ENCODE assay signal across 34 cellular contexts in genomic region chr9:116209406-116210116, GRCh38. TPM values are rescaled to one million over a fixed set of nuclear protein-coding genes. Genes with fewer than 3 reads are reported as not detected.
DNase-seq lines count a peak whose midpoint lies in the region; ATAC-seq, FAIRE-seq and TF ChIP-seq lines count a peak whose summit lies in the region.
"Had no signal": no experiment of that assay in that cellular context is flagged by ENCODE, and none has a peak within 500 bp of the region (broad histone marks: within the 10 kb centered on the region; RNA-seq: fewer than 3 reads in every experiment).

No MANE protein-coding gene starts in this region.

- H3K9me3 Mint-ChIP-seq in naive thymus-derived CD8-positive, alpha-beta T cell, result peaks cover 0 to 4% (median 0%) of the 10 kb centered on the region in 9 donors
- no peaks in the 10 kb centered on the region for H3K9me3 Mint-ChIP-seq in activated naive CD4-positive, alpha-beta T cell treated with anti-CD3 and anti-CD28 coated beads, Interleukin-2, amount 10 ng/mL, durations not matched to agents 7 days and 5 days
- H3K9me3 Mint-ChIP-seq: activated CD4-positive, alpha-beta T cell treated with anti-CD3 and anti-CD28 coated beads, Interleukin-2, amount 10 ng/mL, durations not matched to agents 7 days and 5 days; CD8-positive, alpha-beta T cell; WTC11 had no signal

- POLR2A ChIA-PET in A673 (lab: Charles Lee; ENCODE audit: low non-redundant PET), result no interaction called here
- POLR2A ChIA-PET in naive thymus-derived CD8-positive, alpha-beta T cell (lab: Charles Lee), result no interaction called here

- no TSS peak for BruUV-seq in A673 (replicated peaks; lab: Mats Ljungman, UMichigan)

- peaks cover 0 to 9% (median 2%) of the 10 kb centered on the region in 5 donors for H3K27me3 Mint-ChIP-seq in naive thymus-derived CD8-positive, alpha-beta T cell
- no peaks in the 10 kb centered on the region for H3K27me3 Mint-ChIP-seq in activated naive CD4-positive, alpha-beta T cell treated with anti-CD3 and anti-CD28 coated beads, Interleukin-2, amount 10 ng/mL, durations not matched to agents 7 days and 5 days
- H3K27me3 Mint-ChIP-seq: activated CD4-positive, alpha-beta T cell treated with anti-CD3 and anti-CD28 coated beads, Interleukin-2, amount 10 ng/mL, durations not matched to agents 7 days and 5 days; stimulated activated naive CD8-positive, alpha-beta T cell treated with anti-CD3 and anti-CD28 coated beads, Interleukin-15, amount 100 ng/mL, for 72 hours had no signal

- H2AFZ ChIP-seq in mesenchymal stem cell (ENCODE audit: low read depth, low read length), result no peak overlapping the region

- intact Hi-C loops in A673 (cut with micrococcal nuclease; ENCODE audit: unreplicated experiment), result no loop called here

- H2BK15ac ChIP-seq in mesenchymal stem cell (ENCODE audit: low read depth, poor library complexity, severe bottlenecking), result no peak overlapping the region

- TF ChIP-seq CTCF in A673 (conservative IDR thresholded peaks at IDR 0.05; ENCODE audit: low read depth, low read length), result no peak
- no peak for TF ChIP-seq CTCF in GM13976 (IDR thresholded peaks at IDR 0.05; ENCODE audit: borderline replicate concordance, control extremely low read depth, extremely low read depth, insufficient read depth, missing control alignments)

- H3K27me3 ChIP-seq in A673 (replicated peaks; ENCODE audit: insufficient read depth, low read depth, low read length, poor library complexity) (no peaks in the 10 kb centered on the region), adipocyte (replicated peaks; ENCODE audit: control insufficient read depth, insufficient read depth, low read length) (no peaks in the 10 kb centered on the region), mesenchymal stem cell (ENCODE audit: control insufficient read depth in 1 of 2, insufficient read depth in 1 of 2, low read length in 2 of 2) (no peaks in the 10 kb centered on the region)
- H3K27me3 ChIP-seq: BE2C, esophagus squamous epithelium, gastroesophageal sphincter, MG63, thyroid gland had no signal

- H3K4me2 ChIP-seq in mesenchymal stem cell (ENCODE audit: low read length, poor library complexity, severe bottlenecking), result no peak overlapping the region

- no peak overlapping the region for H3K27ac ChIP-seq in A673 (ENCODE audit: low read depth, low read length, poor library complexity, severe bottlenecking)
- H3K27ac ChIP-seq in mesenchymal stem cell (ENCODE audit: low read length, poor library complexity, severe bottlenecking), result peak overlapping the region; percentile 32
- H3K27ac ChIP-seq: esophagus squamous epithelium, gastroesophageal sphincter, psoas muscle, thyroid gland had no signal

- H2BK5ac ChIP-seq in mesenchymal stem cell (ENCODE audit: low read depth, low read length, poor library complexity, severe bottlenecking), result no peak overlapping the region

- CTCF ChIA-PET in A673 (lab: Charles Lee), result no interaction called here
- CTCF ChIA-PET in activated naive CD4-positive, alpha-beta T cell treated with anti-CD3 and anti-CD28 coated beads, Interleukin-2, amount 10 ng/mL, durations not matched to agents 7 days and 5 days (lab: Charles Lee), result no interaction called here

- H3K36me3 ChIP-seq in A673 (ENCODE audit: insufficient read depth, low read length, poor library complexity, severe bottlenecking) (peaks cover 77% of the 10 kb centered on the region), adipocyte (ENCODE audit: control insufficient read depth, insufficient read depth, low read length, severe bottlenecking) (peaks cover 54% of the 10 kb centered on the region), mesenchymal stem cell (ENCODE audit: control insufficient read depth in 1 of 2, insufficient read depth in 2 of 2, low read depth in 1 of 2, low read length in 2 of 2) (peaks cover 8 to 91% of the 10 kb centered on the region in 2 experiments)
- H3K36me3 ChIP-seq: BE2C, gastroesophageal sphincter, MG63, thyroid gland had no signal

- H3K9me3 ChIP-seq in A673 (ENCODE audit: low read depth, low read length, poor library complexity, severe bottlenecking), result no peaks in the 10 kb centered on the region
- no peaks in the 10 kb centered on the region for H3K9me3 ChIP-seq in adipocyte (ENCODE audit: control insufficient read depth, low read length)
- H3K9me3 ChIP-seq in mesenchymal stem cell (ENCODE audit: control insufficient read depth, low read length), result no peaks in the 10 kb centered on the region
- H3K9me3 ChIP-seq: BE2C, esophagus squamous epithelium, gastroesophageal sphincter, MG63, psoas muscle, thyroid gland had no signal

- H3K4me1 ChIP-seq in A673 (ENCODE audit: insufficient read depth, low read length, poor library complexity, severe bottlenecking) (peaks cover 16% of the 10 kb centered on the region), adipocyte (ENCODE audit: control insufficient read depth, insufficient read depth, low read length) (peaks cover 21% of the 10 kb centered on the region), mesenchymal stem cell (ENCODE audit: control insufficient read depth, insufficient read depth, low read depth, low read length) (no peaks in the 10 kb centered on the region)
- H3K4me1 ChIP-seq: BE2C, esophagus squamous epithelium, gastroesophageal sphincter, psoas muscle, thyroid gland had no signal

- no peak overlapping the region for H3K4me3 Mint-ChIP-seq in naive thymus-derived CD8-positive, alpha-beta T cell
- H3K4me3 Mint-ChIP-seq in activated naive CD4-positive, alpha-beta T cell treated with anti-CD3 and anti-CD28 coated beads, Interleukin-2, amount 10 ng/mL, durations not matched to agents 7 days and 5 days, result no peak overlapping the region
- H3K4me3 Mint-ChIP-seq: activated CD4-positive, alpha-beta T cell treated with anti-CD3 and anti-CD28 coated beads, Interleukin-2, amount 10 ng/mL, durations not matched to agents 7 days and 5 days; CD8-positive, alpha-beta T cell; stimulated activated naive CD8-positive, alpha-beta T cell treated with anti-CD3 and anti-CD28 coated beads, Interleukin-15, amount 100 ng/mL, for 72 hours; WTC11 had no signal

- in situ Hi-C loops in GM13976 (cut with MboI; ENCODE audit: low sequenced_read_pairs, unreplicated experiment), result no loop called here

- DNase-seq in A673 (ENCODE audit: low spot score) (peak; percentile 20), HTR-8/SVneo (ENCODE audit: insufficient read length, low spot score) (peak; percentile 11), adipocyte (ENCODE audit: low read depth) (peak; percentile 49), mesenchymal stem cell (no peak), GM13976 (ENCODE audit: low spot score) (no peak)
- DNase-seq in naive thymus-derived CD8-positive, alpha-beta T cell, result no peak
- DNase-seq in activated naive CD4-positive, alpha-beta T cell treated with anti-CD3 and anti-CD28 coated beads, Interleukin-2, amount 10 ng/mL, durations not matched to agents 7 days and 5 days, result no peak
- no peak for DNase-seq in activated naive CD4-positive, alpha-beta T cell treated with anti-CD3 and anti-CD28 coated beads, Interleukin-2, amount 50 U/mL, for 16 hours
- DNase-seq: activated CD4-positive, alpha-beta T cell treated with anti-CD3 and anti-CD28 coated beads, Interleukin-2, amount 10 ng/mL, durations not matched to agents 7 days and 5 days; activated effector memory CD4-positive, alpha-beta T cell treated with anti-CD3 and anti-CD28 coated beads, Interleukin-2, amount 50 U/mL, for 16 hours; BE2C; CD8-positive, alpha-beta T cell; central memory CD4-positive, alpha-beta T cell; dermis blood vessel endothelial cell; DMS 273 treated with DMSO at 0.1 percent for 48 hours; esophagus squamous epithelium; H7; hypothalamus; KG1; MG63; NCI-H1105 treated with DMSO at 0.1 percent for 48 hours; NCI-H187 treated with DMSO at 0.1 percent for 48 hours; NCI-H526; psoas muscle; stimulated activated CD4-positive, alpha-beta T cell treated with anti-CD3 and anti-CD28 coated beads, Interleukin-12 subunit alpha, Interleukin-12 subunit beta, amount 100 ng/mL, for 4 hours; stimulated activated CD4-positive, alpha-beta T cell treated with anti-CD3 and anti-CD28 coated beads, Interleukin-2, amount 100 ng/mL, for 48 hours; stimulated activated naive CD8-positive, alpha-beta T cell treated with anti-CD3 and anti-CD28 coated beads, Interleukin-15, amount 100 ng/mL, for 72 hours; T-helper 1 cell; thyroid gland had no signal

- H4K8ac ChIP-seq in mesenchymal stem cell (ENCODE audit: low read length), result no peak overlapping the region

- H4K91ac ChIP-seq in mesenchymal stem cell (ENCODE audit: low read length), result no peak overlapping the region

- H3K4ac ChIP-seq in mesenchymal stem cell (ENCODE audit: low read depth in 1 of 2, low read length in 2 of 2), result no peak overlapping the region

- H3K18ac ChIP-seq in mesenchymal stem cell (ENCODE audit: low read depth in 1 of 2, low read length in 2 of 2), result peak overlapping the region in 1 of 2 experiments; percentile 38

- H3K4me3 ChIP-seq in A673 (ENCODE audit: low read depth, low read length, poor library complexity, severe bottlenecking) (no peak overlapping the region), adipocyte (ENCODE audit: low read length) (no peak overlapping the region), mesenchymal stem cell (ENCODE audit: insufficient read depth in 1 of 2, low read depth in 1 of 2, low read length in 2 of 2) (no peak overlapping the region)
- H3K4me3 ChIP-seq: esophagus squamous epithelium, gastroesophageal sphincter, MG63, psoas muscle, thyroid gland had no signal

- no peak overlapping the region for H2AK5ac ChIP-seq in mesenchymal stem cell (ENCODE audit: low read length, severe bottlenecking)

- no CpG with 5 or more reads among the region's 1 CpG for WGBS in mesenchymal stem cell

- no peak overlapping the region for H2BK120ac ChIP-seq in mesenchymal stem cell (ENCODE audit: low read depth, low read length)

- H3K4me1 Mint-ChIP-seq in naive thymus-derived CD8-positive, alpha-beta T cell, result no peaks in the 10 kb centered on the region
- no peaks in the 10 kb centered on the region for H3K4me1 Mint-ChIP-seq in activated naive CD4-positive, alpha-beta T cell treated with anti-CD3 and anti-CD28 coated beads, Interleukin-2, amount 10 ng/mL, durations not matched to agents 7 days and 5 days
- H3K4me1 Mint-ChIP-seq: activated CD4-positive, alpha-beta T cell treated with anti-CD3 and anti-CD28 coated beads, Interleukin-2, amount 10 ng/mL, durations not matched to agents 7 days and 5 days; stimulated activated naive CD8-positive, alpha-beta T cell treated with anti-CD3 and anti-CD28 coated beads, Interleukin-15, amount 100 ng/mL, for 72 hours had no signal

- no peaks in the 10 kb centered on the region for H3K36me3 Mint-ChIP-seq in naive thymus-derived CD8-positive, alpha-beta T cell
- no peaks in the 10 kb centered on the region for H3K36me3 Mint-ChIP-seq in activated naive CD4-positive, alpha-beta T cell treated with anti-CD3 and anti-CD28 coated beads, Interleukin-2, amount 10 ng/mL, durations not matched to agents 7 days and 5 days
- H3K36me3 Mint-ChIP-seq: CD8-positive, alpha-beta T cell; WTC11 had no signal

- H3K9ac ChIP-seq in adipocyte (ENCODE audit: low read length), result no peak overlapping the region
- H3K9ac ChIP-seq in mesenchymal stem cell (ENCODE audit: low read length), result peak overlapping the region; percentile 46

- ATAC-seq in naive thymus-derived CD8-positive, alpha-beta T cell, result no peak
- ATAC-seq: CD8-positive, alpha-beta T cell; gastroesophageal sphincter; left lobe of liver; psoas muscle; stimulated activated naive CD8-positive, alpha-beta T cell treated with anti-CD3 and anti-CD28 coated beads, Interleukin-15, amount 100 ng/mL, for 72 hours; WTC11 had no signal

- H3K27ac Mint-ChIP-seq in naive thymus-derived CD8-positive, alpha-beta T cell, result no peak overlapping the region
- H3K27ac Mint-ChIP-seq in activated naive CD4-positive, alpha-beta T cell treated with anti-CD3 and anti-CD28 coated beads, Interleukin-2, amount 10 ng/mL, durations not matched to agents 7 days and 5 days, result no peak overlapping the region
- H3K27ac Mint-ChIP-seq: activated CD4-positive, alpha-beta T cell treated with anti-CD3 and anti-CD28 coated beads, Interleukin-2, amount 10 ng/mL, durations not matched to agents 7 days and 5 days; CD8-positive, alpha-beta T cell; stimulated activated naive CD8-positive, alpha-beta T cell treated with anti-CD3 and anti-CD28 coated beads, Interleukin-15, amount 100 ng/mL, for 72 hours; WTC11 had no signal

- peaks cover 3% of the 10 kb centered on the region for H3K79me1 ChIP-seq in mesenchymal stem cell (replicated peaks; ENCODE audit: low read length, poor library complexity, severe bottlenecking)

- FAIRE-seq in HTR-8/SVneo (lab: Jason Lieb, UNC), result no peak
- FAIRE-seq: GM12892 had no signal

- H2BK12ac ChIP-seq in mesenchymal stem cell (ENCODE audit: low read length in 2 of 2), result peak overlapping the region in 1 of 2 experiments; percentile 29

- no peak overlapping the region for H3K14ac ChIP-seq in mesenchymal stem cell (ENCODE audit: low read length in 2 of 2)

- H3K23ac ChIP-seq in mesenchymal stem cell (ENCODE audit: low read length in 2 of 2), result no peak overlapping the region

RNA-seq across cellular contexts. Expression of gene PAPPA, which starts 56.0 kb away (rescaled TPM):
- total RNA-seq in A673 (2021), result 44.0 and 47.4 TPM in 2 replicates
- polyA plus RNA-seq in mesenchymal stem cell (2013, experiment 1 of 2), result 90.6 TPM
- 85.6 TPM for polyA plus RNA-seq in mesenchymal stem cell (2013, experiment 2 of 2)
- total RNA-seq in naive thymus-derived CD8-positive, alpha-beta T cell, result not detected
- polyA plus RNA-seq in naive thymus-derived CD8-positive, alpha-beta T cell, result under 1 TPM in 1 of 3 donors, not detected in 2; 0.09 TPM
- total RNA-seq: activated CD4-positive, alpha-beta T cell treated with anti-CD3 and anti-CD28 coated beads, Interleukin-2, amount 10 ng/mL, durations not matched to agents 7 days and 5 days; activated CD8-positive, alpha-beta memory T cell treated with anti-CD3 and anti-CD28 coated beads for 36 hours; CD8-positive, alpha-beta T cell had no signal

Comparison
In these comparisons a context has a peak if more than half of its experiments do, and no peak if none do; other contexts are left out.
1. DNase-seq: peak in A673 (single experiment), HTR-8/SVneo (single experiment) and adipocyte (single experiment); none in mesenchymal stem cell (single experiment), GM13976 (single experiment), naive thymus-derived CD8-positive, alpha-beta T cell (0 of 10), activated naive CD4-positive, alpha-beta T cell treated with anti-CD3 and anti-CD28 coated beads, Interleukin-2, amount 10 ng/mL, durations not matched to agents 7 days and 5 days (single experiment) and activated naive CD4-positive, alpha-beta T cell treated with anti-CD3 and anti-CD28 coated beads, Interleukin-2, amount 50 U/mL, for 16 hours (single experiment).
2. RNA of gene PAPPA, which starts 56.0 kb away (total RNA-seq): 44.0 to 47.4 TPM in A673; not detected in naive thymus-derived CD8-positive, alpha-beta T cell; every median in the first group is over 10 times any median in the second.